In the genomic region with DNA sequence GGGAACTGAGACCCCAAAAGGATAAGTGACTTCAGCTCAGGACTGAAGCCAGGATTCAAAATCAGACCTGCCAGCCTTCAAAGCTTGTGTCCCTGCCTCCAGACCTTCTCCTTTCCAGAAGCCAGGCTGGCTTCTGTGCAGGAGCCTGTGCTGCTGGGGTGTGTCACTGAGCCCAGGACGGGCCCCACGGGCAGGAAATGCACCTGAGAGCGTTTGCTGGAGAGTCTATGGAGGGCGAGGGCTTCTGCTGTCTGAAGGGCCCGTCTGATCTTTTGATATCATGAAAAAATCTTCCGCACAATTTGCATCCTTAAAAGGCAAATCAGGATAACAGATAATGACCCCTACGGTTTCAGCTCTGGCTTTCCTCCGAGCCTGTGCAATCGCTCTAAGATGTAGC, we compare ENCODE assay signal across 17 cellular contexts.
A peak's percentile ranks its signal among the peaks of the same experiment; 100 is the strongest.
DNase-seq lines count a peak whose midpoint lies in the region; ATAC-seq and TF ChIP-seq lines count a peak whose summit lies in the region.
"Had no signal": no experiment of that assay in that cellular context is flagged by ENCODE, and none has a peak within 500 bp of the region (broad histone marks: within the 10 kb centered on the region; RNA-seq: fewer than 3 reads in every experiment).

No MANE protein-coding gene starts in this region.

- H3K9me3 Mint-ChIP-seq in activated CD8-positive, alpha-beta T cell treated with anti-CD3 and anti-CD28 coated beads, Interleukin-2, amount 10 ng/mL, durations not matched to agents 7 days and 5 days (ENCODE audit: insufficient read depth), result no peaks in the 10 kb centered on the region
- H3K9me3 Mint-ChIP-seq: CD14-positive monocyte; CD8-positive, alpha-beta T cell had no signal

- no peaks in the 10 kb centered on the region for H3K27me3 ChIP-seq in BLaER1
- H3K27me3 ChIP-seq in Karpas-422 (ENCODE audit: low read length), result no peaks in the 10 kb centered on the region

- H3K4me1 ChIP-seq in BLaER1, result peaks cover 16% of the 10 kb centered on the region
- peaks cover 29% of the 10 kb centered on the region for H3K4me1 ChIP-seq in Karpas-422 (ENCODE audit: low read length)
- H3K4me1 ChIP-seq in OCI-LY7 (ENCODE audit: insufficient read depth, low read length, poor library complexity, severe bottlenecking), result peaks cover 17% of the 10 kb centered on the region

- no peaks in the 10 kb centered on the region for H3K9me3 ChIP-seq in BLaER1
- H3K9me3 ChIP-seq in Karpas-422 (ENCODE audit: low read length), result no peaks in the 10 kb centered on the region
- no peaks in the 10 kb centered on the region for H3K9me3 ChIP-seq in OCI-LY7 (ENCODE audit: low read length)

- H3K9me2 ChIP-seq in Karpas-422 (replicated peaks; ENCODE audit: insufficient read depth, low read length) (no peaks in the 10 kb centered on the region), OCI-LY7 (ENCODE audit: insufficient read depth, low read length) (no peaks in the 10 kb centered on the region)

- BruUV-seq in OCI-LY7 (replicated peaks; lab: Mats Ljungman, UMichigan), result no TSS peak

- intact Hi-C loops in OCI-LY7 (cut with micrococcal nuclease; ENCODE audit: unreplicated experiment), result no loop called here

- H3K4me1 Mint-ChIP-seq in activated CD8-positive, alpha-beta T cell treated with anti-CD3 and anti-CD28 coated beads, Interleukin-2, amount 10 ng/mL, durations not matched to agents 7 days and 5 days (ENCODE audit: low read depth), result no peaks in the 10 kb centered on the region

- H3K79me2 ChIP-seq in Karpas-422 (ENCODE audit: low read length) (no peaks in the 10 kb centered on the region), OCI-LY7 (ENCODE audit: insufficient read depth, low read depth, low read length) (no peaks in the 10 kb centered on the region)

- H3K27ac ChIP-seq in BLaER1 (no peak overlapping the region), Karpas-422 (ENCODE audit: low read length) (peak overlapping the region; percentile 81), OCI-LY7 (ENCODE audit: low read depth, low read length, poor library complexity, severe bottlenecking) (no peak overlapping the region)

- H3K4me2 ChIP-seq in BLaER1, result peak overlapping the region; percentile 55
- H3K4me2 ChIP-seq in Karpas-422 (ENCODE audit: low read depth, low read length, poor library complexity, severe bottlenecking), result peak overlapping the region; percentile 66
- H3K4me2 ChIP-seq in OCI-LY7 (ENCODE audit: low read length), result peak overlapping the region; percentile 33; the same call in 1 of the 2 replicates

- peak overlapping the region; percentile 32; the same call in 1 of the 2 replicates for H2AFZ ChIP-seq in Karpas-422 (ENCODE audit: low read length)
- no peak overlapping the region; the same call in 1 of the 2 replicates for H2AFZ ChIP-seq in OCI-LY7 (ENCODE audit: low read length)

- H4K20me1 ChIP-seq in BLaER1 (no peaks in the 10 kb centered on the region), Karpas-422 (ENCODE audit: insufficient read depth, low read depth, low read length) (no peaks in the 10 kb centered on the region), OCI-LY7 (ENCODE audit: insufficient read depth, low read length) (no peaks in the 10 kb centered on the region)

- H3K36me3 ChIP-seq in BLaER1, result no peaks in the 10 kb centered on the region
- H3K36me3 ChIP-seq in Karpas-422 (ENCODE audit: insufficient read depth, low read length), result no peaks in the 10 kb centered on the region
- no peaks in the 10 kb centered on the region for H3K36me3 ChIP-seq in OCI-LY7 (ENCODE audit: insufficient read depth, low read length)

- H3K9ac ChIP-seq in BLaER1 (no peak overlapping the region), Karpas-422 (ENCODE audit: low read length) (peak overlapping the region; percentile 58)

- DNase-seq in Karpas-422, result peak; percentile 81
- DNase-seq in OCI-LY7 (ENCODE audit: low spot score), result peak; percentile 25
- DNase-seq in islet precursor cell, result peak; percentile 44
- DNase-seq in HuH-7.5 (ENCODE audit: low spot score), result no peak
- no peak for DNase-seq in activated CD8-positive, alpha-beta T cell treated with anti-CD3 and anti-CD28 coated beads, Interleukin-2, amount 10 ng/mL, durations not matched to agents 7 days and 5 days
- DNase-seq in cerebellum (ENCODE audit: low spot score), result no peak
- DNase-seq: ACHN; CD8-positive, alpha-beta T cell; COR-L47; DMS153; DMS79 treated with DMSO at 0.1 percent for 48 hours; GDM1; HCEC 1CT; IMR-90 had no signal

- H3K4me3 ChIP-seq in BLaER1 (no peak overlapping the region), Karpas-422 (ENCODE audit: low read length) (peak overlapping the region; percentile 49), OCI-LY7 (ENCODE audit: low read depth, low read length, poor library complexity, severe bottlenecking) (no peak overlapping the region)

- peaks cover 5% of the 10 kb centered on the region for H3K27me3 Mint-ChIP-seq in activated CD8-positive, alpha-beta T cell treated with anti-CD3 and anti-CD28 coated beads, Interleukin-2, amount 10 ng/mL, durations not matched to agents 7 days and 5 days (ENCODE audit: low read depth)

- no peak for ATAC-seq in GM21576 (IDR thresholded peaks at IDR 0.05; ENCODE audit: unreplicated experiment)
- ATAC-seq in activated CD8-positive, alpha-beta T cell treated with anti-CD3 and anti-CD28 coated beads, Interleukin-2, amount 10 ng/mL, durations not matched to agents 7 days and 5 days, result no peak
- ATAC-seq: CD8-positive, alpha-beta T cell had no signal

- CTCF ChIA-PET in OCI-LY7 (lab: Charles Lee; ENCODE audit: unreplicated experiment), result no interaction called here
- CTCF ChIA-PET in activated CD8-positive, alpha-beta T cell treated with anti-CD3 and anti-CD28 coated beads, Interleukin-2, amount 10 ng/mL, durations not matched to agents 7 days and 5 days (lab: Charles Lee), result no interaction called here

- H3K27ac Mint-ChIP-seq in activated CD8-positive, alpha-beta T cell treated with anti-CD3 and anti-CD28 coated beads, Interleukin-2, amount 10 ng/mL, durations not matched to agents 7 days and 5 days, result no peak overlapping the region
- H3K27ac Mint-ChIP-seq: CD14-positive monocyte; CD8-positive, alpha-beta T cell had no signal

- no peaks in the 10 kb centered on the region for H3K36me3 Mint-ChIP-seq in activated CD8-positive, alpha-beta T cell treated with anti-CD3 and anti-CD28 coated beads, Interleukin-2, amount 10 ng/mL, durations not matched to agents 7 days and 5 days (ENCODE audit: low read depth)
- H3K36me3 Mint-ChIP-seq: CD14-positive monocyte; CD8-positive, alpha-beta T cell had no signal

- no peak overlapping the region for H3K4me3 Mint-ChIP-seq in activated CD8-positive, alpha-beta T cell treated with anti-CD3 and anti-CD28 coated beads, Interleukin-2, amount 10 ng/mL, durations not matched to agents 7 days and 5 days
- H3K4me3 Mint-ChIP-seq: CD14-positive monocyte; CD8-positive, alpha-beta T cell had no signal

- POLR2A ChIA-PET in OCI-LY7 (lab: Charles Lee), result no interaction called here
- POLR2A ChIA-PET in activated CD8-positive, alpha-beta T cell treated with anti-CD3 and anti-CD28 coated beads, Interleukin-2, amount 10 ng/mL, durations not matched to agents 7 days and 5 days (lab: Charles Lee), result no interaction called here

- no peak for TF ChIP-seq CTCF in OCI-LY7 (conservative IDR thresholded peaks at IDR 0.05; ENCODE audit: low read length)

Comparison
In these comparisons a context has a peak if more than half of its experiments do, and no peak if none do; other contexts are left out.
1. DNase-seq: peak in Karpas-422 (single experiment), OCI-LY7 (single experiment) and islet precursor cell (single experiment); none in HuH-7.5 (single experiment), activated CD8-positive, alpha-beta T cell treated with anti-CD3 and anti-CD28 coated beads, Interleukin-2, amount 10 ng/mL, durations not matched to agents 7 days and 5 days (single experiment) and cerebellum (single experiment).
2. Peak in every context shown above with its lines, with median percentiles within 50 percentile points of each other: H3K4me2 ChIP-seq.